15 cellular contexts compared by ENCODE assay signal in the genomic region with DNA sequence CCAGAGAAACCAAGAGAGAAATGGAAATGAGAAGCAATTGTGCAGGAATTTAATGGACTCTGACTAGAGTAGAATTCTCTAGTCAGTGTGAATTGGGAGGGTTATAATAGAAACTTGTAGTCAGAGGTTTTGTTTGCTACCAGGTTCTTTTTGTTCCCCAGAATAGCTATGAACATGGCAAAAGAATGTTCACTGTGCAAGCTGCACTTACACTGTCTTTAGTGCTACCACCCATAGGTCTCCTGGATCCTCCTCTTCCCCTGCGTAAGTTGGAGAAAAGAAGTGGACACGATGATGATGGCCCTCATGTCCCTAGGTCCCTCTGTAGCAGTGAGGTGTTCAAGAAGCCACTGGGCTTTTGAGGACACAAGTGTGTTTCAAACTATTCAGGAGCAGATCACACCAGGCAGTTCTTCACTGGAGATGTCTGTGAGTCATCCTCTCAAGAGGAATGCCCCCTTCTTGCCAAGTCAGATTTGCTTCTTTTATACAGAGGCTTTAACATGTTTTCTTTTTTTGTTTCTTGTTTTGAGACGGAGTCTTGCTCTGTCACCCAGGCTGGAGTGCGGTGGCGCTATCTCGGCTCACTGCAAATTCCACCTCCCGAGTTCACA. TPM values are rescaled to one million over a fixed set of nuclear protein-coding genes. Genes with fewer than 3 reads are reported as not detected.
DNase-seq lines count a peak whose midpoint lies in the region; ATAC-seq and TF ChIP-seq lines count a peak whose summit lies in the region.
"Had no signal": no experiment of that assay in that cellular context is flagged by ENCODE, and none has a peak within 500 bp of the region (broad histone marks: within the 10 kb centered on the region; RNA-seq: fewer than 3 reads in every experiment).

No MANE protein-coding gene starts in this region.

- DNase-seq in activated CD4-positive, alpha-beta T cell treated with anti-CD3 and anti-CD28 coated beads for 36 hours, result no peak
- DNase-seq in activated CD4-positive, alpha-beta T cell treated with anti-CD3 and anti-CD28 coated beads, Interleukin-2, amount 50 U/mL, for 48 hours, result no peak
- DNase-seq in RWPE2 (ENCODE audit: low spot score) (no peak), fibroblast of peridontal ligament (ENCODE audit: extremely low read depth) (peak; percentile 77), sigmoid colon (no peak), retina (no peak), NCI-H187 treated with DMSO at 0.1 percent for 48 hours (lab: John Stamatoyannopoulos, UW) (no peak)
- DNase-seq: activated CD4-positive, alpha-beta memory T cell treated with anti-CD3 and anti-CD28 coated beads for 36 hours; activated naive CD8-positive, alpha-beta T cell treated with anti-CD3 and anti-CD28 coated beads, Interleukin-2, amount 10 ng/mL, durations not matched to agents 7 days and 5 days; kidney glomerular epithelial cell; NCI-H526 treated with DMSO at 0.1 percent for 48 hours; stimulated activated CD4-positive, alpha-beta T cell treated with anti-CD3 and anti-CD28 coated beads, Interleukin-4, amount 100 ng/mL, for 24 hours had no signal

- CTCF ChIA-PET in activated CD4-positive, alpha-beta T cell treated with anti-CD3 and anti-CD28 coated beads for 36 hours (lab: Charles Lee), result no interaction called here

- no peak overlapping the region for H3K4me3 ChIP-seq in RWPE2 (ENCODE audit: severe bottlenecking)
- no peak overlapping the region for H3K4me3 ChIP-seq in sigmoid colon
- H3K4me3 ChIP-seq: A549 had no signal

- peaks cover 2% of the 10 kb centered on the region for H3K9me3 ChIP-seq in RWPE2 (ENCODE audit: severe bottlenecking)
- no peaks in the 10 kb centered on the region for H3K9me3 ChIP-seq in sigmoid colon
- H3K9me3 ChIP-seq: A549, neutrophil had no signal

- H3K36me3 ChIP-seq in RWPE2 (ENCODE audit: low read depth), result no peaks in the 10 kb centered on the region
- H3K36me3 ChIP-seq in sigmoid colon, result no peaks in the 10 kb centered on the region
- H3K36me3 ChIP-seq: neutrophil had no signal

- intact Hi-C loops in activated CD4-positive, alpha-beta T cell treated with anti-CD3 and anti-CD28 coated beads for 36 hours (cut with DNase I, micrococcal nuclease), result no loop called here
- intact Hi-C loops in sigmoid colon (cut with DNase I), result no loop called here

- WGBS in sigmoid colon, 2 donors, result 86 to 92% methylated on average over 7 of the region's 7 CpGs

- TF ChIP-seq CTCF in RWPE2 (IDR thresholded peaks at IDR 0.05; ENCODE audit: poor library complexity, severe bottlenecking), result no peak
- no peak for TF ChIP-seq CTCF in sigmoid colon (IDR thresholded peaks at IDR 0.05)

- H3K36me3 Mint-ChIP-seq in activated CD4-positive, alpha-beta T cell treated with anti-CD3 and anti-CD28 coated beads for 36 hours (ENCODE audit: low read depth), result no peaks in the 10 kb centered on the region
- H3K36me3 Mint-ChIP-seq: activated CD4-positive, alpha-beta memory T cell treated with anti-CD3 and anti-CD28 coated beads for 36 hours had no signal

- H3K4me1 ChIP-seq in RWPE2 (ENCODE audit: insufficient read depth, poor library complexity, severe bottlenecking), result no peaks in the 10 kb centered on the region
- peaks cover 0 to 24% (median 9%) of the 10 kb centered on the region in 4 donors for H3K4me1 ChIP-seq in sigmoid colon
- H3K4me1 ChIP-seq: A549 had no signal

- POLR2A ChIA-PET in activated CD4-positive, alpha-beta T cell treated with anti-CD3 and anti-CD28 coated beads for 36 hours (lab: Charles Lee), result no interaction called here

- no peak overlapping the region for H3K27ac Mint-ChIP-seq in activated CD4-positive, alpha-beta T cell treated with anti-CD3 and anti-CD28 coated beads for 36 hours
- H3K27ac Mint-ChIP-seq: activated CD4-positive, alpha-beta memory T cell treated with anti-CD3 and anti-CD28 coated beads for 36 hours; activated naive CD8-positive, alpha-beta T cell treated with anti-CD3 and anti-CD28 coated beads, Interleukin-2, amount 10 ng/mL, durations not matched to agents 7 days and 5 days had no signal

- H3K27ac ChIP-seq in RWPE2 (ENCODE audit: poor library complexity, severe bottlenecking) (no peak overlapping the region), sigmoid colon (peak overlapping the region in 3 of 4 donors; percentile 19 to 51 (median 23))
- H3K27ac ChIP-seq: A549, neutrophil had no signal

- no peaks in the 10 kb centered on the region for H3K27me3 Mint-ChIP-seq in activated CD4-positive, alpha-beta T cell treated with anti-CD3 and anti-CD28 coated beads for 36 hours
- H3K27me3 Mint-ChIP-seq: activated CD4-positive, alpha-beta memory T cell treated with anti-CD3 and anti-CD28 coated beads for 36 hours had no signal

- no peak for TF ChIP-seq EP300 in sigmoid colon (IDR thresholded peaks at IDR 0.05)

- H3K27me3 ChIP-seq in RWPE2 (ENCODE audit: insufficient read depth, poor library complexity, severe bottlenecking) (no peaks in the 10 kb centered on the region), sigmoid colon (no peaks in the 10 kb centered on the region)
- H3K27me3 ChIP-seq: neutrophil had no signal

- H3K9me3 Mint-ChIP-seq in activated CD4-positive, alpha-beta T cell treated with anti-CD3 and anti-CD28 coated beads for 36 hours (ENCODE audit: low read depth), result no peaks in the 10 kb centered on the region
- H3K9me3 Mint-ChIP-seq: activated CD4-positive, alpha-beta memory T cell treated with anti-CD3 and anti-CD28 coated beads for 36 hours had no signal

- H3K4me1 Mint-ChIP-seq in activated CD4-positive, alpha-beta T cell treated with anti-CD3 and anti-CD28 coated beads for 36 hours, result peaks cover 7% of the 10 kb centered on the region
- H3K4me1 Mint-ChIP-seq: activated naive CD8-positive, alpha-beta T cell treated with anti-CD3 and anti-CD28 coated beads, Interleukin-2, amount 10 ng/mL, durations not matched to agents 7 days and 5 days had no signal

- ATAC-seq in activated CD4-positive, alpha-beta T cell treated with anti-CD3 and anti-CD28 coated beads for 36 hours, result peak; percentile 23
- ATAC-seq in RWPE2 (ENCODE audit: low read depth) (peak; percentile 45; the same call in 2 of the 3 replicates), GM19023 (IDR thresholded peaks at IDR 0.05; ENCODE audit: unreplicated experiment) (no peak)
- ATAC-seq: A549 had no signal

- TF ChIP-seq POLR2A in sigmoid colon (IDR thresholded peaks at IDR 0.05), result no peak

- H3K4me3 Mint-ChIP-seq in activated CD4-positive, alpha-beta T cell treated with anti-CD3 and anti-CD28 coated beads for 36 hours, result no peak overlapping the region
- H3K4me3 Mint-ChIP-seq: activated CD4-positive, alpha-beta memory T cell treated with anti-CD3 and anti-CD28 coated beads for 36 hours; activated naive CD8-positive, alpha-beta T cell treated with anti-CD3 and anti-CD28 coated beads, Interleukin-2, amount 10 ng/mL, durations not matched to agents 7 days and 5 days had no signal

RNA-seq across cellular contexts. Expression of a gene that starts 47.6 kb away (rescaled TPM):
- 10 to 100 TPM in 1 of 2 experiments, 1 to 10 TPM in 1; 8.5 to 10.1 TPM for total RNA-seq in activated CD4-positive, alpha-beta T cell treated with anti-CD3 and anti-CD28 coated beads for 36 hours
- total RNA-seq in sigmoid colon, result 10 to 100 TPM in 3 of 4 donors, 1 to 10 TPM in 1; 6.1 to 16.8 (median 12.0) TPM
- polyA plus RNA-seq in sigmoid colon, result 1 to 10 TPM; 4.2 to 5.8 (median 4.8) TPM

RNA-seq across cellular contexts. Expression of a gene that starts 54.3 kb away (rescaled TPM):
- total RNA-seq in activated CD4-positive, alpha-beta T cell treated with anti-CD3 and anti-CD28 coated beads for 36 hours, result not detected
- not detected for total RNA-seq in sigmoid colon
- polyA plus RNA-seq in sigmoid colon, result not detected
- total RNA-seq: activated CD4-positive, alpha-beta memory T cell treated with anti-CD3 and anti-CD28 coated beads for 36 hours; activated naive CD8-positive, alpha-beta T cell treated with anti-CD3 and anti-CD28 coated beads, Interleukin-2, amount 10 ng/mL, durations not matched to agents 7 days and 5 days had no signal
- polyA plus RNA-seq: A549 had no signal
